9 cellular contexts compared by ENCODE assay signal in genomic region chr2:190646780-190647626, GRCh38. TPM values are rescaled to one million over a fixed set of nuclear protein-coding genes. Genes with fewer than 3 reads are reported as not detected.
DNase-seq lines count a peak whose midpoint lies in the region; ATAC-seq and TF ChIP-seq lines count a peak whose summit lies in the region.
"Had no signal": no experiment of that assay in that cellular context is flagged by ENCODE, and none has a peak within 500 bp of the region (broad histone marks: within the 10 kb centered on the region; RNA-seq: fewer than 3 reads in every experiment).

No MANE protein-coding gene starts in this region.

- ATAC-seq in psoas muscle (no peak), GM18498 (IDR thresholded peaks at IDR 0.05; ENCODE audit: unreplicated experiment) (no peak)

- intact Hi-C loops in psoas muscle (cut with DNase I), result no loop called here

- 28 to 41% (median 32%) methylated on average over 9 of the region's 9 CpGs for WGBS in psoas muscle, 3 donors

- no peaks in the 10 kb centered on the region for H3K9me3 ChIP-seq in psoas muscle

- no peaks in the 10 kb centered on the region for H3K27me3 ChIP-seq in psoas muscle (ENCODE audit: insufficient read depth in 3 of 3, low read length in 2 of 3)

- peak overlapping the region; percentile 91 for H3K4me3 ChIP-seq in psoas muscle

- TF ChIP-seq CTCF in RWPE1 (conservative IDR thresholded peaks at IDR 0.05; ENCODE audit: low read depth), result no peak
- TF ChIP-seq CTCF in psoas muscle (IDR thresholded peaks at IDR 0.05), result no peak

- no peaks in the 10 kb centered on the region for H3K36me3 ChIP-seq in psoas muscle (ENCODE audit: insufficient read depth in 1 of 2, low read depth in 1 of 2)

- H3K4me1 ChIP-seq in psoas muscle, result peaks cover 8% of the 10 kb centered on the region

- DNase-seq in EH (ENCODE audit: low read depth) (peak; percentile 65), RWPE1 (ENCODE audit: low spot score) (no peak), fibroblast of peridontal ligament (ENCODE audit: extremely low read depth) (peak; percentile 47), psoas muscle (no peak), T-helper 9 cell (no peak), NCI-H146 treated with DMSO at 0.1 percent for 48 hours (lab: John Stamatoyannopoulos, UW; ENCODE audit: unreplicated experiment) (no peak)
- DNase-seq in stimulated activated CD4-positive, alpha-beta T cell treated with anti-CD3 and anti-CD28 coated beads, Interleukin-15, amount 100 ng/mL, for 24 hours, result no peak
- DNase-seq: NCI-H1048 had no signal

- CTCF ChIA-PET in RWPE1 (lab: Yijun Ruan, JAX), result interaction anchor here (0.6 kb wide), 1 partner anchor 394 kb away, joined by 3 read pairs; no protein-coding TSS in a partner anchor

- POLR2A ChIA-PET in RWPE1 (lab: Yijun Ruan, JAX; ENCODE audit: low non-redundant PET), result interaction anchor here (0.7 kb wide), 1 partner anchor 206 kb away, joined by 4 read pairs; no protein-coding TSS in a partner anchor

- H3K27ac ChIP-seq in RWPE1, result peak overlapping the region; percentile 99
- H3K27ac ChIP-seq in psoas muscle, result peak overlapping the region; percentile 38

RNA-seq across cellular contexts. Expression of gene NAB1, which starts 1.9 kb away (rescaled TPM):
- 10 to 100 TPM in 2 of 4 donors, 1 to 10 TPM in 2; 5.1 to 16.9 (median 8.7) TPM for total RNA-seq in psoas muscle
- 1 to 10 TPM; 2.6 to 7.9 (median 5.5) TPM for polyA plus RNA-seq in psoas muscle

Comparison
In these comparisons a context has a peak if more than half of its experiments do, and no peak if none do; other contexts are left out.
1. DNase-seq: peak in EH (single experiment) and fibroblast of peridontal ligament (single experiment); none in RWPE1 (single experiment), psoas muscle (0 of 2), T-helper 9 cell (single experiment), NCI-H146 treated with DMSO at 0.1 percent for 48 hours (single experiment) and stimulated activated CD4-positive, alpha-beta T cell treated with anti-CD3 and anti-CD28 coated beads, Interleukin-15, amount 100 ng/mL, for 24 hours (single experiment).